1 cellular context compared by ENCODE assay signal in genomic region chr2:151828890-151829324, GRCh38.
TF ChIP-seq lines count a peak whose summit lies in the region.

No MANE protein-coding gene starts in this region.

TF ChIP-seq in HepG2, 621 proteins besides CTCF, POLR2A, EP300 and RAD21 (continued from another document):
- TF ChIP-seq ZNF614 (CRISPR knock-in tag; IDR thresholded peaks at IDR 0.05; ENCODE audit: borderline replicate concordance) (no peak), ZNF232 (CRISPR knock-in tag; IDR thresholded peaks at IDR 0.05; ENCODE audit: borderline replicate concordance) (0 out of 2 replicates have a peak, but pooled peaks have one; percentile 2), HNF4A (CRISPR knock-in tag; IDR thresholded peaks at IDR 0.05) (no peak), ZEB1 (IDR thresholded peaks at IDR 0.05; ENCODE audit: insufficient replicate concordance, low read depth) (peak; percentile 54), KLF16 (CRISPR knock-in tag; IDR thresholded peaks at IDR 0.05) (no peak), MAF1 (CRISPR knock-in tag; IDR thresholded peaks at IDR 0.05; ENCODE audit: borderline replicate concordance) (no peak), ZBTB25 (CRISPR knock-in tag; IDR thresholded peaks at IDR 0.05) (no peak)
